In the genomic region with DNA sequence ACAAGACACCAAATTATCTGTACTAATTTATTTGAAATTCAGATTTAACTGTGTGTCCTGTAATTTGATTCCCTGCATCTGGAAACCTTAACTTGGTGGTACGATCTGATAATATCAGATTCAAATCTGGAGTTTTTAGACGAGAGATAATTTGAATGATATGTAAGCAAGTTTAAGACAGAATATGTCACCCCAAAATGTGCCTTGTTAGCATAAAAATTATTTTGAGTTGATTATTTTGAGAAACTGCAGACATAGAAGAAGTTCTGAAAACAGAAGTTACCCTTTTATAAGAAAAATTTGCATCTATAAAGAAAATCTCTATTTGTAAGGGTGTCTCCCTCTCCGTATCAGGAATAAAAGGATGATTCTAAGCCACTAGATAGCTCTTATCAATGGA, we compare ENCODE assay signal across 33 cellular contexts.
"Had no signal": no experiment of that assay in that cellular context is flagged by ENCODE, and none has a peak within 500 bp of the region (broad histone marks: within the 10 kb centered on the region; RNA-seq: fewer than 3 reads in every experiment).

No MANE protein-coding gene starts in this region.

- FAIRE-seq: TTC549 had no signal

- H3K4me1 ChIP-seq: adrenal gland, body of pancreas, breast epithelium had no signal

- H3K27me3 Mint-ChIP-seq: activated B cell treated with CpG ODN at 0.5 μM for 24 hours; activated CD4-positive, alpha-beta memory T cell treated with anti-CD3 and anti-CD28 coated beads for 36 hours; activated CD4-positive, alpha-beta T cell treated with anti-CD3 and anti-CD28 coated beads, Interleukin-2, amount 10 ng/mL, durations not matched to agents 24 days and 14 days; activated CD8-positive, alpha-beta T cell treated with anti-CD3 and anti-CD28 coated beads for 36 hours; activated naive CD8-positive, alpha-beta T cell treated with anti-CD3 and anti-CD28 coated beads for 36 hours had no signal

- H3K27ac Mint-ChIP-seq: activated B cell treated with CpG ODN at 0.5 μM for 24 hours; activated CD4-positive, alpha-beta memory T cell treated with anti-CD3 and anti-CD28 coated beads for 36 hours; activated CD4-positive, alpha-beta T cell treated with anti-CD3 and anti-CD28 coated beads, Interleukin-2, amount 10 ng/mL, durations not matched to agents 24 days and 14 days; activated CD8-positive, alpha-beta T cell treated with anti-CD3 and anti-CD28 coated beads for 36 hours; activated naive CD4-positive, alpha-beta T cell treated with anti-CD3 and anti-CD28 coated beads, Interleukin-2, amount 50 U/mL, for 72 hours; activated naive CD8-positive, alpha-beta T cell treated with anti-CD3 and anti-CD28 coated beads for 36 hours; activated T-helper 2 cell treated with anti-CD3 and anti-CD28 coated beads, Interferon-gamma antibody, Interleukin-2, Interleukin-4, amounts not matched to agents 10 μg/mL and 5 μg/mL and 100 μg/mL, durations not matched to agents 14 hours and 24 hours and 36 hours; T-helper 1 cell treated with Interleukin-12 subunit alpha and Interleukin-12 subunit beta and Interleukin-4 antibody, amounts not matched to agents 30 μg/mL and 1 μg/mL, for 36 hours; T-helper 2 cell treated with Interferon-gamma antibody and Interleukin-4, amounts not matched to agents 5 μg/mL and 100 μg/mL, for 36 hours had no signal

- H3K4me3 ChIP-seq: adrenal gland, body of pancreas, breast epithelium had no signal

- H3K27ac ChIP-seq: adrenal gland, body of pancreas, brain microvascular endothelial cell, breast epithelium, VCaP had no signal

- H3K36me3 ChIP-seq: adrenal gland, brain microvascular endothelial cell, breast epithelium had no signal

- DNase-seq: activated B cell treated with CpG ODN at 0.5 μM for 24 hours; activated CD4-positive, alpha-beta memory T cell treated with anti-CD3 and anti-CD28 coated beads for 36 hours; activated CD4-positive, alpha-beta T cell treated with anti-CD3 and anti-CD28 coated beads for 4 hours; activated CD4-positive, alpha-beta T cell treated with anti-CD3 and anti-CD28 coated beads, Interleukin-2, amount 10 ng/mL, durations not matched to agents 24 days and 14 days; activated CD4-positive, alpha-beta T cell treated with anti-CD3 and anti-CD28 coated beads, Interleukin-2, amount 50 U/mL, for 1 hour; activated CD4-positive, alpha-beta T cell treated with anti-CD3 and anti-CD28 coated beads, Interleukin-2, amount 50 U/mL, for 4 hours; activated CD4-positive, CD25-positive, alpha-beta regulatory T cell treated with anti-CD3 and anti-CD28 coated beads, Interleukin-2, amount 50 U/mL, for 72 hours; activated CD8-positive, alpha-beta memory T cell treated with anti-CD3 and anti-CD28 coated beads, Interleukin-2, amount 50 U/mL, for 4 hours; activated CD8-positive, alpha-beta T cell treated with anti-CD3 and anti-CD28 coated beads for 36 hours; activated effector memory CD4-positive, alpha-beta T cell treated with Interleukin-2 at 50 U/mL for 16 hours; activated gamma-delta T cell; activated naive CD4-positive, alpha-beta T cell treated with anti-CD3 and anti-CD28 coated beads, Interleukin-2, amount 50 U/mL, for 16 hours; activated naive CD4-positive, alpha-beta T cell treated with Interleukin-2 at 50 U/mL for 16 hours; activated naive CD8-positive, alpha-beta T cell treated with anti-CD3 and anti-CD28 coated beads for 36 hours; activated T-cell treated with anti-CD3 and anti-CD28 coated beads for 4 hours; activated T-cell treated with anti-CD3 and anti-CD28 coated beads, Interleukin-2, amount 50 U/mL, for 1 hour; activated T-cell treated with anti-CD3 and anti-CD28 coated beads, Interleukin-2, amount 50 U/mL, for 4 hours; adrenal gland; amniotic stem cell; aorta; body of pancreas; brain microvascular endothelial cell; central memory CD4-positive, alpha-beta T cell; T-helper 1 cell; T-helper 2 cell; T-helper 9 cell had no signal

- H3K36me3 Mint-ChIP-seq: activated CD4-positive, alpha-beta memory T cell treated with anti-CD3 and anti-CD28 coated beads for 36 hours; activated naive CD8-positive, alpha-beta T cell treated with anti-CD3 and anti-CD28 coated beads for 36 hours had no signal

- ATAC-seq: activated CD8-positive, alpha-beta T cell treated with anti-CD3 and anti-CD28 coated beads for 36 hours; activated naive CD4-positive, alpha-beta T cell treated with anti-CD3 and anti-CD28 coated beads, Interleukin-2, amount 50 U/mL, for 72 hours; activated T-cell treated with anti-CD3 and anti-CD28 coated beads, Interleukin-2, amount 50 U/mL, for 4 hours; body of pancreas had no signal

- H3K27me3 ChIP-seq: adrenal gland, body of pancreas, brain microvascular endothelial cell, breast epithelium had no signal

- H3K9me3 ChIP-seq: adrenal gland had no signal

- H3K4me1 Mint-ChIP-seq: activated B cell treated with CpG ODN at 0.5 μM for 24 hours; activated CD4-positive, alpha-beta T cell treated with anti-CD3 and anti-CD28 coated beads, Interleukin-2, amount 10 ng/mL, durations not matched to agents 24 days and 14 days; activated naive CD8-positive, alpha-beta T cell treated with anti-CD3 and anti-CD28 coated beads for 36 hours had no signal

- H3K4me3 Mint-ChIP-seq: activated B cell treated with CpG ODN at 0.5 μM for 24 hours; activated CD4-positive, alpha-beta memory T cell treated with anti-CD3 and anti-CD28 coated beads for 36 hours; activated CD4-positive, alpha-beta T cell treated with anti-CD3 and anti-CD28 coated beads, Interleukin-2, amount 10 ng/mL, durations not matched to agents 24 days and 14 days; activated CD8-positive, alpha-beta T cell treated with anti-CD3 and anti-CD28 coated beads for 36 hours; activated naive CD8-positive, alpha-beta T cell treated with anti-CD3 and anti-CD28 coated beads for 36 hours; activated T-cell treated with anti-CD3 and anti-CD28 coated beads, Interleukin-2, amount 50 U/mL, for 4 hours; T-helper 1 cell treated with Interleukin-12 subunit alpha and Interleukin-12 subunit beta and Interleukin-4 antibody, amounts not matched to agents 30 μg/mL and 1 μg/mL, for 36 hours; T-helper 2 cell treated with Interferon-gamma antibody and Interleukin-4, amounts not matched to agents 5 μg/mL and 100 μg/mL, for 36 hours had no signal
